12 cellular contexts compared by ENCODE assay signal in genomic region chr4:55768291-55768690, GRCh38. TPM values are rescaled to one million over a fixed set of nuclear protein-coding genes. Genes with fewer than 3 reads are reported as not detected.
DNase-seq lines count a peak whose midpoint lies in the region; ATAC-seq, FAIRE-seq and TF ChIP-seq lines count a peak whose summit lies in the region.
"Had no signal": no experiment of that assay in that cellular context is flagged by ENCODE, and none has a peak within 500 bp of the region (broad histone marks: within the 10 kb centered on the region; RNA-seq: fewer than 3 reads in every experiment).

No MANE protein-coding gene starts in this region.

- intact Hi-C loops in uterus (cut with DNase I; ENCODE audit: low total_unique reads): no loop called here

- FAIRE-seq in HTR-8/SVneo (lab: Jason Lieb, UNC): no peak

- CTCF ChIA-PET in AG04450 (lab: Charles Lee): no interaction called here

- DNase-seq in AG04450 (ENCODE audit: low read depth, low spot score) (peak; percentile 27), HTR-8/SVneo (ENCODE audit: insufficient read length, low spot score) (peak; percentile 40), astrocyte of the spinal cord (ENCODE audit: low read depth, low spot score) (peak; percentile 83), iPS-NIHi11 (ENCODE audit: low spot score) (peak; percentile 40), NCI-H774 (lab: John Stamatoyannopoulos, UW) (no peak), uterus (no peak)
- no peak for DNase-seq in stimulated activated CD8-positive, alpha-beta memory T cell treated with anti-CD3 and anti-CD28 coated beads, Interleukin-4, amount 100 ng/mL, for 48 hours
- DNase-seq: left cardiac atrium, right cardiac atrium, T-helper 1 cell had no signal

- POLR2A ChIA-PET in AG04450 (lab: Yijun Ruan, JAX): no interaction called here

- no peaks in the 10 kb centered on the region for H3K27me3 ChIP-seq in AG04450 (ENCODE audit: control insufficient read depth, insufficient read depth, low read length)
- H3K27me3 ChIP-seq in uterus: no peaks in the 10 kb centered on the region

- no peak overlapping the region for H3K4me3 ChIP-seq in AG04450 (ENCODE audit: low read depth, low read length)
- no peak overlapping the region for H3K4me3 ChIP-seq in astrocyte of the spinal cord (ENCODE audit: low read depth, low read length)
- no peak overlapping the region for H3K4me3 ChIP-seq in uterus

- TF ChIP-seq CTCF in AG04450 (IDR thresholded peaks at IDR 0.05; ENCODE audit: low read depth, low read length): no peak
- no peak for TF ChIP-seq CTCF in astrocyte of the spinal cord (IDR thresholded peaks at IDR 0.05; ENCODE audit: low read depth, low read length)
- no peak for TF ChIP-seq CTCF in uterus (IDR thresholded peaks at IDR 0.05)

- no peaks in the 10 kb centered on the region for H3K4me1 ChIP-seq in uterus

- no peaks in the 10 kb centered on the region for H3K36me3 ChIP-seq in uterus

- in situ Hi-C loops in astrocyte of the spinal cord (cut with HindIII; ENCODE audit: low sequenced_read_pairs): no loop called here

- no peaks in the 10 kb centered on the region for H3K9me3 ChIP-seq in AG04450 (ENCODE audit: control insufficient read depth, insufficient read depth, low read length)
- H3K9me3 ChIP-seq in uterus: no peaks in the 10 kb centered on the region

- ATAC-seq in HG02870 (IDR thresholded peaks at IDR 0.05; ENCODE audit: unreplicated experiment): no peak
- ATAC-seq: right cardiac atrium had no signal

- TF ChIP-seq POLR2A in uterus (IDR thresholded peaks at IDR 0.05): no peak

- H3K27ac ChIP-seq in AG04450 (ENCODE audit: low read depth, low read length): no peak overlapping the region
- H3K27ac ChIP-seq in uterus: no peak overlapping the region

RNA-seq across cellular contexts. Expression of gene EXOC1L, which starts 51.3 kb away (rescaled TPM):
- polyA plus RNA-seq in AG04450 (2011; rRNA removed): not detected in 2 replicates
- polyA minus RNA-seq in AG04450 (2011; rRNA and poly(A)+ RNA removed): not detected in 2 replicates
- not detected for total RNA-seq in uterus
- total RNA-seq: left cardiac atrium, right cardiac atrium had no signal
- polyA plus RNA-seq: CD14-positive monocyte had no signal

Comparison
In these comparisons a context has a peak if more than half of its experiments do, and no peak if none do; other contexts are left out.
1. DNase-seq: peak in AG04450 (single experiment), HTR-8/SVneo (single experiment), astrocyte of the spinal cord (single experiment) and iPS-NIHi11 (single experiment); none in stimulated activated CD8-positive, alpha-beta memory T cell treated with anti-CD3 and anti-CD28 coated beads, Interleukin-4, amount 100 ng/mL, for 48 hours (single experiment), NCI-H774 (single experiment) and uterus (0 of 2).